In the genomic region with DNA sequence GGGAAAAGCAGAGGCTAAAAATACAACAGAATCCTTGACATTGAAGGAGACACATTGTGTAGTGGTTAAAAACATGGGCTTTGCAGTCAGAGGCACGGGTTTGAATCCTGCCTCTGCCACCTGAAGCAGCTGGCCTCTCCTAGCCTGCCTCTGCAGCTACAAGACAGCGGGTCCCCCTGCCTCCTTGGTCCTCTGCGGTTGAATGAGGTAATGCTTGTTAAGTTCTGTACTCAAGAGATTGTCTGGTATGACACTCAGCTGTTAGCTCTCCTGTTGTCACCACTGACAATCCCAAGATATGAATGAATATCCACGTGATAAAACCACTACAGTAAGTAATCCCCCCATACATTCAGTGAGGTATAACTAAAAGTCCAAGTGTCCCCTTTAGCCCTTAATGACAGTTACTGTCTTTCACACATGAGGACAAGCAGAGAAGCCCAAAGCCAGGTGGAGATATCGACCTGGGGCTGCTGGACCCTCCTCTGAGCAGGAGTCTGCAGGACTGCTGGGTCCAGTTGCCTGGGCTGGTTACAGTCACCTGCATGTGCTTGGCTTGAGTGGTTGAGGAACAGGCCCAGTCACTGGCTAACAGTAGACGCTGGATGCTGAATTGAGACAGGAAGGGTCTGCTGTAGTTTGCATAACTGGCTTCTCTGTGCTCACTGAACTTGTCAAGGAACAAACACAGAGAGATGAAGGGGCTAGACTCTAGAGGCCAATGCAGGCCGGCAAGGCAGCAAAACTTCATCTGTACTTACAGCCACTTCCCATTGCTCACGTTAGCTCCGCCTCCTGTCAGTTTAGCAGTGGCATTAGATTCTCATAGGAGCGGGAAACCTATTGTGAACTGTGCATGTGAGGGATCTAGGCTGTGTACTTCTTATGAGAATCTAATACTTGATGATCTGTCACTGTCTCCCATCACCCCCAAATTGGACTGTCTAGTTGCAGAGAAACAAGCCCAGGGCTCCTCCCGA, we compare ENCODE assay signal across 13 cellular contexts.
"Had no signal": no experiment of that assay in that cellular context is flagged by ENCODE, and none has a peak within 500 bp of the region (broad histone marks: within the 10 kb centered on the region; RNA-seq: fewer than 3 reads in every experiment).

No MANE protein-coding gene starts in this region.

- H3K36me3 ChIP-seq: lower lobe of right lung, thyroid gland, uterus had no signal

- FAIRE-seq: frontal cortex had no signal

- H3K4me1 ChIP-seq: lower lobe of right lung, uterus had no signal

- DNase-seq: activated CD4-positive, CD25-positive, alpha-beta regulatory T cell treated with anti-CD3 and anti-CD28 coated beads, Interleukin-2, amount 50 U/mL, for 72 hours; activated naive CD4-positive, alpha-beta T cell treated with anti-CD3 and anti-CD28 coated beads for 36 hours; activated naive CD8-positive, alpha-beta T cell treated with anti-CD3 and anti-CD28 coated beads, Interleukin-2, amount 50 U/mL, for 24 hours; aorta; effector memory CD8-positive, alpha-beta T cell; lower lobe of right lung; stimulated activated CD4-positive, alpha-beta T cell treated with anti-CD3 and anti-CD28 coated beads, Interleukin-12 subunit alpha, Interleukin-12 subunit beta, amount 100 ng/mL, for 4 hours; stimulated activated CD4-positive, alpha-beta T cell treated with anti-CD3 and anti-CD28 coated beads, Interleukin-2, amount 100 ng/mL, for 24 hours; uterus had no signal

- ATAC-seq: activated naive CD8-positive, alpha-beta T cell treated with anti-CD3 and anti-CD28 coated beads, Interleukin-2, amount 50 U/mL, for 24 hours; activated T-helper 17 cell treated with anti-CD3 and anti-CD28 coated beads, Interleukin-2, amount 50 U/mL, for 72 hours; effector memory CD8-positive, alpha-beta T cell; lower lobe of right lung had no signal

- H3K79me2 ChIP-seq: parathyroid adenoma had no signal

- H3K27me3 ChIP-seq: thyroid gland, uterus had no signal

- H3K27ac ChIP-seq: lower lobe of right lung, parathyroid adenoma, uterus had no signal

- H3K9me3 ChIP-seq: lower lobe of right lung, thyroid gland, uterus had no signal

- H3K4me3 ChIP-seq: lower lobe of right lung, thyroid gland, uterus had no signal

- H3K9ac ChIP-seq: parathyroid adenoma had no signal
